Comparison of ENCODE assay signal across 13 cellular contexts in the genomic region with DNA sequence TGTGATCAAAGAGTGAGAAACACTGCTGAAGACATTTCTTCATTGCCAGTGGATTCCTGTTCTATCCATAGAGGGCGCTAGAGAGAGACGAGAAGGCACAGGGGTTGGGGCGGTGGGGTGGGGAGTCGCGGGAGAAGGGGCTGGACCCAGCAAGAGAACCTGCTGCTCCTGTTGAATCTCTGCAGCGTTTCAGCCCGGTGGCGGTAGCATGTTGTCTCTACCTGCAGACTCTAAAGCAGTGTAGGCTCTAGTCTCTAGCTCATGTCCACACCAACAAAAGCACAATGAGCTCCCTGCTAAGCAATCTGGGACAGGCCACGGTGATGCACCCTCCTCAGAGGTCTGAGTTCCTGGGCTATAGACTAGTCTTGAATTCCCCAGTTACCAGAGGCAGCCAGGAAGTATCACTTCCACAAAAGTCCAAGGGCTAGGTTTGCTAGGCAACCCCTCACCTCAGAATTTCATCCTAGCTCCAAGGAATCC.
A peak's percentile ranks its signal among the peaks of the same experiment; 100 is the strongest.
DNase-seq lines count a peak whose midpoint lies in the region; ATAC-seq and TF ChIP-seq lines count a peak whose summit lies in the region.
"Had no signal": no experiment of that assay in that cellular context is flagged by ENCODE, and none has a peak within 500 bp of the region (broad histone marks: within the 10 kb centered on the region; RNA-seq: fewer than 3 reads in every experiment).

No MANE protein-coding gene starts in this region.

- no peaks in the 10 kb centered on the region for H3K9me3 ChIP-seq in iPS-15b (ENCODE audit: control insufficient read depth, insufficient read depth, low read length)
- H3K9me3 ChIP-seq: ascending aorta, right lobe of liver had no signal

- H3K27me3 ChIP-seq in iPS-15b (ENCODE audit: control insufficient read depth, insufficient read depth, low read length): no peaks in the 10 kb centered on the region
- H3K27me3 ChIP-seq: ascending aorta, right lobe of liver had no signal

- H3K27ac Mint-ChIP-seq in WTC11: peak overlapping the region; percentile 23; the same call in 1 of the 2 replicates
- H3K27ac Mint-ChIP-seq: CD4-positive, alpha-beta T cell had no signal

- H3K4me3 ChIP-seq in HFF-Myc (replicated peaks; ENCODE audit: low read depth, low read length) (no peak overlapping the region), iPS-15b (ENCODE audit: low read depth, low read length) (peak overlapping the region; percentile 58)
- H3K4me3 ChIP-seq: ascending aorta, right lobe of liver had no signal

- H3K9ac ChIP-seq in iPS-15b (ENCODE audit: low read depth, low read length): peak overlapping the region; percentile 66

- H3K36me3 ChIP-seq in iPS-15b (ENCODE audit: control insufficient read depth, insufficient read depth, low read length): no peaks in the 10 kb centered on the region
- H3K36me3 ChIP-seq: ascending aorta, right lobe of liver had no signal

- H3K4me1 ChIP-seq in iPS-15b (ENCODE audit: control insufficient read depth, insufficient read depth, low read length): no peaks in the 10 kb centered on the region
- H3K4me1 ChIP-seq: ascending aorta, right lobe of liver had no signal

- CTCF ChIA-PET in WTC11 (lab: Charles Lee): interaction anchor here (0.7 to 1.2 kb wide), 10 partner anchors 9 to 281 kb away, joined by 3 to 11 read pairs (median 3); no protein-coding TSS in a partner anchor

- peaks cover 24% of the 10 kb centered on the region for H3K36me3 Mint-ChIP-seq in WTC11

- peaks cover 25% of the 10 kb centered on the region for H3K9me3 Mint-ChIP-seq in WTC11
- H3K9me3 Mint-ChIP-seq: CD4-positive, alpha-beta T cell had no signal

- no peaks in the 10 kb centered on the region; the same call in 1 of the 2 replicates for H3K27me3 Mint-ChIP-seq in WTC11 (ENCODE audit: low read depth)
- H3K27me3 Mint-ChIP-seq: CD4-positive, alpha-beta T cell had no signal

- no peak for DNase-seq in AG09319 (ENCODE audit: extremely low read depth, low read depth)
- DNase-seq in HFF-Myc (ENCODE audit: extremely low read depth, low read depth): no peak
- peak; percentile 71 for DNase-seq in WTC11 (ENCODE audit: low spot score)
- DNase-seq in activated gamma-delta T cell treated with Interleukin-2 at 50 U/mL for 16 hours: no peak
- no peak for DNase-seq in T-helper 1 cell
- no peak for DNase-seq in T1000 (lab: John Stamatoyannopoulos, UW)
- DNase-seq: CD4-positive, alpha-beta T cell; NCI-H774; right lobe of liver; T-helper 9 cell had no signal

- peak overlapping the region; percentile 45 for H3K4me3 Mint-ChIP-seq in WTC11
- H3K4me3 Mint-ChIP-seq: CD4-positive, alpha-beta T cell had no signal

- TF ChIP-seq CTCF in AG09319 (IDR thresholded peaks at IDR 0.05; ENCODE audit: low read depth, low read length) (peak; percentile 15), HFF-Myc (IDR thresholded peaks at IDR 0.05; ENCODE audit: low read depth, low read length, missing control alignments) (peak; percentile 40), WTC11 (IDR thresholded peaks at IDR 0.05) (peak; percentile 73)

- POLR2A ChIA-PET in WTC11 (lab: Charles Lee): interaction anchor here (0.8 kb wide), 1 partner anchor 321 kb away, joined by 3 read pairs; no protein-coding TSS in a partner anchor

- ATAC-seq in WTC11: peak; percentile 98
- ATAC-seq in HG02840 (IDR thresholded peaks at IDR 0.05; ENCODE audit: low FRiP score, unreplicated experiment): no peak

- peaks cover 17% of the 10 kb centered on the region for H3K4me1 Mint-ChIP-seq in WTC11

TF ChIP-seq in WTC11, 78 proteins besides CTCF, POLR2A, EP300 and RAD21:
- TF ChIP-seq ZNF396 (CRISPR knock-in tag; IDR thresholded peaks at IDR 0.05; ENCODE audit: borderline replicate concordance) (0 out of 2 replicates have a peak, but pooled peaks have one; percentile 53), ETV6 (CRISPR knock-in tag; IDR thresholded peaks at IDR 0.05) (0 out of 2 replicates have a peak, but pooled peaks have one; percentile 20), EMX1 (CRISPR knock-in tag; IDR thresholded peaks at IDR 0.05) (no peak)

Comparison
In these comparisons a context has a peak if more than half of its experiments do, and no peak if none do; other contexts are left out.
1. CTCF ChIP-seq: peak in every context shown above with its lines; median percentile 73 in WTC11; 40 in HFF-Myc; 15 in AG09319.